In the genomic region with DNA sequence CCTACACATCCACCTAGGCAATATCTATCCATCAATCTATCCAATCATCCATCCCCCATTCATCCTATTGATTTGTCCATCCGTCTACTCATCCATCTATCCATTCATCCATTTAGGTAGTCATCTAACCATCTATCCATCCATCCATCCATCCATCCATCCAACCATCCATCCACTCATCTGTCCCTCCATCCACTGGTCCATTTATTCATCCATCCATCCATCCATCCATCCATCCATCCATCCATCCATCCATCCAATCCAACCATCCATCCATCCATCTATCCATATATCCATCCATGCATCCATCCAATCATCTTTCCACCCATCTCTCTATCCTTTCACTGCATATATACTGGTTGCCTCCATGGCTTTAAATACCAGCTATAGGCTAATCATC, we compare ENCODE assay signal across 30 cellular contexts. TPM values are rescaled to one million over a fixed set of nuclear protein-coding genes. Genes with fewer than 3 reads are reported as not detected.
"Had no signal": no experiment of that assay in that cellular context is flagged by ENCODE, and none has a peak within 500 bp of the region (broad histone marks: within the 10 kb centered on the region; RNA-seq: fewer than 3 reads in every experiment).

No MANE protein-coding gene starts in this region.

- ATAC-seq: stimulated activated effector memory CD8-positive, alpha-beta T cell treated with anti-CD3 and anti-CD28 coated beads, Interleukin-12 subunit alpha, Interleukin-12 subunit beta, amount 100 ng/mL, for 72 hours; stimulated activated memory B cell treated with anti-CD40 and anti-IgM and Interleukin-4, amounts not matched to agents 10 μg/mL and 1 μg/mL and 100 μg/mL, for 72 hours; stimulated activated naive B cell treated with anti-CD40 and anti-IgM and Interleukin-4, amounts not matched to agents 10 μg/mL and 1 μg/mL and 100 μg/mL, for 72 hours; stimulated activated naive CD8-positive, alpha-beta T cell treated with anti-CD3 and anti-CD28 coated beads, Interleukin-15, amount 100 ng/mL, for 72 hours; stimulated activated naive CD8-positive, alpha-beta T cell treated with anti-CD3 and anti-CD28 coated beads, Interleukin-15, Interleukin-2, amounts not matched to agents 100 U/mL and 50 U/mL, for 24 hours; upper lobe of right lung had no signal

- H3K27ac ChIP-seq: stomach, suprapubic skin, testis, thoracic aorta, thyroid gland, tibial artery, tibial nerve, transverse colon, upper lobe of left lung, upper lobe of right lung, uterus, vagina had no signal

- DNase-seq: stimulated activated CD4-positive, alpha-beta T cell treated with anti-CD3 and anti-CD28 coated beads, Interleukin-2, amount 100 ng/mL, for 48 hours; stimulated activated CD4-positive, alpha-beta T cell treated with anti-CD3 and anti-CD28 coated beads, Interleukin-4, amount 100 ng/mL, for 1 hour; stimulated activated CD4-positive, alpha-beta T cell treated with anti-CD3 and anti-CD28 coated beads, Interleukin-4, amount 100 ng/mL, for 24 hours; stimulated activated CD4-positive, alpha-beta T cell treated with anti-CD3 and anti-CD28 coated beads, Interleukin-4, amount 100 ng/mL, for 4 hours; stimulated activated CD8-positive, alpha-beta memory T cell treated with anti-CD3 and anti-CD28 coated beads, Interleukin-4, amount 100 ng/mL, for 48 hours; stimulated activated naive B cell treated with anti-CD40 and anti-IgM and Interleukin-4, amounts not matched to agents 10 μg/mL and 1 μg/mL and 100 μg/mL, for 72 hours; stimulated activated naive CD4-positive, alpha-beta T cell; stimulated activated naive CD4-positive, alpha-beta T cell treated with Interleukin-2 at 50 U/mL for 16 hours; stimulated activated naive CD8-positive, alpha-beta T cell treated with anti-CD3 and anti-CD28 coated beads, Interleukin-15, amount 100 ng/mL, for 72 hours; stimulated activated naive CD8-positive, alpha-beta T cell treated with anti-CD3 and anti-CD28 coated beads, Interleukin-15, Interleukin-2, amounts not matched to agents 100 U/mL and 50 U/mL, for 24 hours; substantia nigra; testis; thyroid gland; tibial artery; transverse colon; trophoblast cell; upper lobe of left lung; upper lobe of right lung; uterus had no signal

- H3K27me3 ChIP-seq: testis, thyroid gland, uterus, vagina had no signal

- H3K4me1 ChIP-seq: tibial artery, upper lobe of right lung had no signal

- H3K4me3 ChIP-seq: stomach, suprapubic skin, testis, thoracic aorta, thyroid gland, tibial artery, tibial nerve, transverse colon, upper lobe of left lung, upper lobe of right lung, uterus, vagina had no signal

- H3K36me3 ChIP-seq: stomach, suprapubic skin, thoracic aorta, thyroid gland, tibial artery, tibial nerve, transverse colon, upper lobe of left lung, upper lobe of right lung, uterus, vagina had no signal

- H3K9me3 ChIP-seq: stomach, suprapubic skin, testis, thoracic aorta, thyroid gland, tibial artery, tibial nerve, transverse colon, upper lobe of left lung, upper lobe of right lung, uterus, vagina had no signal

RNA-seq across cellular contexts. Expression of a gene that starts 3.9 kb away (rescaled TPM):
- total RNA-seq: subcutaneous adipose tissue, temporal lobe, thoracic aorta, upper lobe of right lung, ureter, urinary bladder, uterus had no signal

RNA-seq across cellular contexts. Expression of a gene that starts 21.7 kb away (rescaled TPM):
- total RNA-seq: stomach, subcutaneous adipose tissue, temporal lobe, thoracic aorta, thyroid gland, tibial nerve, upper lobe of right lung, ureter, urinary bladder, vagina had no signal

RNA-seq across cellular contexts. Expression of a gene that starts 26.2 kb away (rescaled TPM):
- total RNA-seq: stomach, subcutaneous adipose tissue, temporal lobe, thoracic aorta, thyroid gland, tibial nerve, upper lobe of right lung, ureter, urinary bladder, uterus had no signal
- polyA plus RNA-seq: urinary bladder had no signal

RNA-seq across cellular contexts. Expression of a gene that starts 34.6 kb away (rescaled TPM):
- total RNA-seq: subcutaneous adipose tissue, temporal lobe, urinary bladder had no signal

RNA-seq across cellular contexts. Expression of a gene that starts 41.5 kb away (rescaled TPM):
- total RNA-seq: temporal lobe, thoracic aorta, urinary bladder had no signal
